ENCODE assay signal across 15 cellular contexts in the genomic region with DNA sequence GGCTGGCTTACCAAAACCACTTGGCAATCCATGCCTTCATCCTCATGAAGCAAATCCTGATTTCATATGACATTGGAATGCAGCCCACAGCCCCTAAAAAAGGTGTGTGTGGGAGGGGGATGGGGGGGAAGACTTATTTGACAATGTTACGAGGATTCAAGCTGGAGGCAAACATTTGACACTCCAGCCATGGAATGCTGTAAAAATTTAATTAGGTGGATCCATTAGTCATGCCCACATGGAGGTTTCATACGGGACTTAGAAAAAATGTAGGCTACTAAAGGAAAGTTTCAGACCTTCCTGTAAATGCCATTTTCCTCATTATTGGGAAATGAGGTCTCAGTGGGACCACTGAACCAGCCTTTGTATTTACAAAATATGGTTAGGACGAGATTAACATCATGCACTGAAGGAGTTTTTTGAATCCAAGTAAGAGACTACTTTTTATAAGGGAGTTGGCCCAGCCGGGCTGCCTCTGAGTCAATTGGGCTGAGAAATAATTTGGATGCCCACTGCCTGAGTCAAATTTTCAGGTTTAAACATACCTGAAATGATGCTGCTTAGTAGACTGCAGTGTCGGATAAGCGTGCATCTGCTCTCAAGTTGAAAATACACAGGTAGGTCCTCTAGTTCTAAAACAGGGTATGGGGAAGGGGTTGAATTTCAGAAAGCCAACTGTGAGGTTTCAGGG.
"Had no signal": no experiment of that assay in that cellular context is flagged by ENCODE, and none has a peak within 500 bp of the region (broad histone marks: within the 10 kb centered on the region; RNA-seq: fewer than 3 reads in every experiment).

No MANE protein-coding gene starts in this region.

- ATAC-seq: gastrocnemius medialis; mucosa of descending colon; naive thymus-derived CD8-positive, alpha-beta T cell; right lobe of liver; stimulated activated naive B cell treated with anti-CD40 and anti-IgM and Interleukin-4, amounts not matched to agents 10 μg/mL and 1 μg/mL and 100 μg/mL, for 72 hours had no signal

- FAIRE-seq: endometrium had no signal

- H3K36me3 ChIP-seq: cardiac muscle cell, gastrocnemius medialis, right lobe of liver, tibial nerve had no signal

- H3K27me3 ChIP-seq: cardiac muscle cell, right lobe of liver, tibial nerve had no signal

- H3K4me1 ChIP-seq: right lobe of liver had no signal

- H3K4me3 ChIP-seq: cardiac muscle cell, gastrocnemius medialis, lung, mucosa of descending colon, right lobe of liver, tibial nerve had no signal

- H3K9me3 ChIP-seq: gastrocnemius medialis, mucosa of descending colon, right lobe of liver, tibial nerve had no signal

- DNase-seq: activated CD4-positive, alpha-beta memory T cell treated with anti-CD3 and anti-CD28 coated beads for 36 hours; activated gamma-delta T cell treated with Interleukin-2 at 50 U/mL for 16 hours; activated T-cell treated with anti-CD3 and anti-CD28 coated beads, Interleukin-2, amount 50 U/mL, for 48 hours; aorta; gastrocnemius medialis; mucosa of descending colon; naive thymus-derived CD8-positive, alpha-beta T cell; posterior cingulate gyrus; right lobe of liver; stimulated activated CD4-positive, alpha-beta T cell treated with anti-CD3 and anti-CD28 coated beads, Interleukin-2, amount 100 ng/mL, for 24 hours; stimulated activated naive B cell treated with anti-CD40 and anti-IgM and Interleukin-4, amounts not matched to agents 10 μg/mL and 1 μg/mL and 100 μg/mL, for 72 hours had no signal

- H3K27ac ChIP-seq: cardiac muscle cell, gastrocnemius medialis, right lobe of liver had no signal
